Comparison of ENCODE assay signal across 8 cellular contexts in the genomic region with DNA sequence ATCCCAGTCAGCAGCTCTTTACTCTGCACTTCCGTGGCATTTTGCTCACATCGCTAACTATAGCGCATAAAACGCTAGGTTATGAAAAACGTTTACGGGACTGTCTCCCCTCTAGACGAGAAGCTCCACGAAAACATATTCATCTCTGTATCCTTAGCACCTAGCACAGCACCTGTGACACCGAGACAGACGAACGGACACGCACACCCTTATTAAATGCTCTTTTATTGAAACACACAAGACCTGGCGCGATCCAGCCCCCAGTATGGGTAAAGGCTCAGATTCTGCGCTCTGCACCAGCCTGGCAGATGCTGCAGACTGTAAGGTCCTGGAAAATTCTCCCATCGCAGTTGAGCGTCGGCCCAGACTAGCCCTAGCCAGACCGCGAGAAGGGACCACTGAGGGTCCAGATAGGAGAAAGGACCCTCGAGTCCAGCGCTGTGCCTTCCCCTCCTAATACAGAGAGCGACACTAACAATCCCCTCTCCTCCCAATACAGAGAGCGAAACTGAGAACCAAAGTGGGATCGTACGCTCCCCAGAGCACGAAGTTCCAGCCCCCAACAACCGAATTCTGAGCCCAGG. TPM values are rescaled to one million over a fixed set of nuclear protein-coding genes. Genes with fewer than 3 reads are reported as not detected.
DNase-seq lines count a peak whose midpoint lies in the region; ATAC-seq and TF ChIP-seq lines count a peak whose summit lies in the region.

No MANE protein-coding gene starts in this region.

- TF ChIP-seq POLR2A in gastroesophageal sphincter (IDR thresholded peaks at IDR 0.05): no peak

- peaks cover 0 to 6% of the 10 kb centered on the region in 2 donors for H3K36me3 ChIP-seq in gastroesophageal sphincter
- H3K36me3 ChIP-seq in neuronal stem cell (replicated peaks in 1 of 2; ENCODE audit: control insufficient read depth in 2 of 2, insufficient read depth in 2 of 2, low read length in 2 of 2): peaks cover 2 to 18% of the 10 kb centered on the region in 2 donors

- H2BK15ac ChIP-seq in neuronal stem cell (ENCODE audit: low read length): no peak overlapping the region

- H3K4me1 ChIP-seq in gastroesophageal sphincter (peaks cover 7 to 28% (median 8%) of the 10 kb centered on the region in 3 donors), neuronal stem cell (ENCODE audit: control insufficient read depth in 2 of 2, insufficient read depth in 1 of 2, low read depth in 1 of 2, low read length in 2 of 2) (peaks cover 3 to 23% of the 10 kb centered on the region in 2 donors)

- H2AFZ ChIP-seq in neuronal stem cell (ENCODE audit: low read length): peak overlapping the region; percentile 90

- WGBS in gastroesophageal sphincter (ENCODE audit: low coverage in 1 of 2), 2 donors: 0 to 1% methylated on average over 8 to 21 of the region's 28 CpGs
- no CpG with 5 or more reads among the region's 28 CpGs for WGBS in neuronal stem cell (ENCODE audit: extremely low coverage in 2 of 2, insufficient read length in 2 of 2, insufficient replicate concordance in 1 of 2), 2 donors

- peak overlapping the region; percentile 2 for H2BK5ac ChIP-seq in neuronal stem cell (ENCODE audit: low read length)

- peak overlapping the region; percentile 84 for H3K4me2 ChIP-seq in neuronal stem cell (ENCODE audit: insufficient read depth, low read length, poor library complexity, severe bottlenecking)

- no peak overlapping the region for H2BK12ac ChIP-seq in neuronal stem cell (ENCODE audit: low read length)

- H3K27ac ChIP-seq in gastroesophageal sphincter: peak overlapping the region; percentile 4 to 87 (median 74)
- H3K27ac ChIP-seq in neuronal stem cell (replicated peaks; ENCODE audit: low read length): no peak overlapping the region

- DNase-seq in activated naive CD4-positive, alpha-beta T cell treated with Interleukin-2 at 50 U/mL for 16 hours: peak; percentile 9
- no peak for DNase-seq in activated naive CD4-positive, alpha-beta T cell (lab: John Stamatoyannopoulos, UW)
- DNase-seq in NCI-H1105 (lab: John Stamatoyannopoulos, UW) (peak; percentile 36), neuronal stem cell (ENCODE audit: low spot score) (no peak), NCI-H2107 treated with DMSO at 0.1 percent for 48 hours (lab: John Stamatoyannopoulos, UW; ENCODE audit: unreplicated experiment) (no peak)
- DNase-seq in activated T-cell treated with anti-CD3 and anti-CD28 coated beads, Interleukin-2, amount 50 U/mL, for 1 hour: peak; percentile 19

- H4K8ac ChIP-seq in neuronal stem cell (ENCODE audit: low read depth, low read length): no peak overlapping the region

- peaks cover 3% of the 10 kb centered on the region for H3K79me1 ChIP-seq in neuronal stem cell (ENCODE audit: low read depth, low read length)

- H3K27me3 ChIP-seq in gastroesophageal sphincter: no peaks in the 10 kb centered on the region
- H3K27me3 ChIP-seq in neuronal stem cell (ENCODE audit: control insufficient read depth in 3 of 3, insufficient read depth in 3 of 3, low read depth in 1 of 3, low read length in 3 of 3): no peaks in the 10 kb centered on the region

- H3K9me3 ChIP-seq in gastroesophageal sphincter (no peaks in the 10 kb centered on the region), neuronal stem cell (replicated peaks in 1 of 2; ENCODE audit: control insufficient read depth in 2 of 2, insufficient read depth in 1 of 2, low read depth in 1 of 2, low read length in 2 of 2) (no peaks in the 10 kb centered on the region)

- TF ChIP-seq EP300 in gastroesophageal sphincter (IDR thresholded peaks at IDR 0.05): no peak

- TF ChIP-seq CTCF in gastroesophageal sphincter (IDR thresholded peaks at IDR 0.05): no peak

- no peak overlapping the region for H3K4ac ChIP-seq in neuronal stem cell (ENCODE audit: low read length)

- H4K91ac ChIP-seq in neuronal stem cell (ENCODE audit: low read depth, low read length, poor library complexity): no peak overlapping the region

- peak overlapping the region; percentile 88 for H3K9ac ChIP-seq in neuronal stem cell (ENCODE audit: low read depth, low read length, poor library complexity)

- H2BK120ac ChIP-seq in neuronal stem cell (ENCODE audit: low read depth, low read length): no peak overlapping the region

- peak overlapping the region; percentile 62 for H3K18ac ChIP-seq in neuronal stem cell (ENCODE audit: low read length)

- no peak overlapping the region for H2AK5ac ChIP-seq in neuronal stem cell (ENCODE audit: low read depth, low read length)

- no peak overlapping the region for H3K23ac ChIP-seq in neuronal stem cell (ENCODE audit: low read depth, low read length, poor library complexity)

- no peak overlapping the region for H3K14ac ChIP-seq in neuronal stem cell (ENCODE audit: low read length)

- H3K4me3 ChIP-seq in gastroesophageal sphincter (peak overlapping the region; percentile 70 to 79), neuronal stem cell (ENCODE audit: low read length in 2 of 2) (peak overlapping the region; percentile 80 to 93)

- ATAC-seq in HG02678 (IDR thresholded peaks at IDR 0.05; ENCODE audit: unreplicated experiment) (peak; percentile 32), gastroesophageal sphincter (peak; percentile 31)

RNA-seq across cellular contexts. Expression of a gene that starts 0.6 kb away (rescaled TPM):
- 10 to 100 TPM; 34.9 to 50.9 (median 40.4) TPM for total RNA-seq in gastroesophageal sphincter
- polyA plus RNA-seq in neuronal stem cell (2013, experiment 1 of 2): 27.8 TPM
- 28.6 TPM for polyA plus RNA-seq in neuronal stem cell (2013, experiment 2 of 2)

RNA-seq across cellular contexts. Expression of a gene that starts 31.2 kb away (rescaled TPM):
- total RNA-seq in gastroesophageal sphincter: 10 to 100 TPM; 66.7 to 88.9 (median 67.4) TPM
- 72.6 TPM for polyA plus RNA-seq in neuronal stem cell (2013, experiment 1 of 2)
- 72.6 TPM for polyA plus RNA-seq in neuronal stem cell (2013, experiment 2 of 2)

Comparison
In these comparisons a context has a peak if more than half of its experiments do, and no peak if none do; other contexts are left out.
1. DNase-seq: peak in activated naive CD4-positive, alpha-beta T cell treated with Interleukin-2 at 50 U/mL for 16 hours (single experiment), NCI-H1105 (single experiment) and activated T-cell treated with anti-CD3 and anti-CD28 coated beads, Interleukin-2, amount 50 U/mL, for 1 hour (single experiment); none in activated naive CD4-positive, alpha-beta T cell (0 of 4), neuronal stem cell (single experiment) and NCI-H2107 treated with DMSO at 0.1 percent for 48 hours (single experiment).